ENCODE assay signal across 1 cellular context in genomic region chr6:73523434-73524123, GRCh38.
A peak's percentile ranks its signal among the peaks of the same experiment; 100 is the strongest.
TF ChIP-seq lines count a peak whose summit lies in the region.

No MANE protein-coding gene starts in this region.

TF ChIP-seq in HepG2, 621 proteins besides CTCF, POLR2A, EP300 and RAD21 (continued from another document and continues in another):
- TF ChIP-seq MYC (CRISPR knock-in tag; IDR thresholded peaks at IDR 0.05; ENCODE audit: borderline replicate concordance) (peak; percentile 89), ZNF800 (CRISPR knock-in tag; IDR thresholded peaks at IDR 0.05) (peak; percentile 94), KAT8 (CRISPR knock-in tag; IDR thresholded peaks at IDR 0.05) (peak; percentile 85), MIER3 (CRISPR knock-in tag; IDR thresholded peaks at IDR 0.05; ENCODE audit: borderline replicate concordance) (peak; percentile 12; the same call in 1 of the 2 replicates), ZNF639 (CRISPR knock-in tag; conservative IDR thresholded peaks at IDR 0.05) (peak; percentile 43; the same call in 1 of the 2 replicates), TEF (CRISPR knock-in tag; IDR thresholded peaks at IDR 0.05) (0 out of 2 replicates have a peak, but pooled peaks have one; percentile 26), ZNF543 (CRISPR knock-in tag; IDR thresholded peaks at IDR 0.05) (0 out of 2 replicates have a peak, but pooled peaks have one; percentile 78), MEIS1 (CRISPR knock-in tag; IDR thresholded peaks at IDR 0.05; ENCODE audit: borderline replicate concordance) (no peak), ZNF318 (CRISPR knock-in tag; IDR thresholded peaks at IDR 0.05) (0 out of 2 replicates have a peak, but pooled peaks have one; percentile 25), PATZ1 (CRISPR knock-in tag; IDR thresholded peaks at IDR 0.05) (peak; percentile 83), TAF15 (IDR thresholded peaks at IDR 0.05; ENCODE audit: low read depth, low read length, poor library complexity, severe bottlenecking) (peak; percentile 82), KLF11 (CRISPR knock-in tag; IDR thresholded peaks at IDR 0.05) (peak; percentile 21), ZNF143 (CRISPR knock-in tag; IDR thresholded peaks at IDR 0.05) (0 out of 2 replicates have a peak, but pooled peaks have one; percentile 27), AHR (CRISPR knock-in tag; IDR thresholded peaks at IDR 0.05) (peak; percentile 14; the same call in 1 of the 2 replicates), REL (CRISPR knock-in tag; conservative IDR thresholded peaks at IDR 0.05) (no peak), SP4 (CRISPR knock-in tag; IDR thresholded peaks at IDR 0.05) (peak; percentile 77), ARNT2 (CRISPR knock-in tag; IDR thresholded peaks at IDR 0.05; ENCODE audit: low read depth) (peak; percentile 73; the same call in 1 of the 2 replicates)
- TF ChIP-seq, protein P1, sequence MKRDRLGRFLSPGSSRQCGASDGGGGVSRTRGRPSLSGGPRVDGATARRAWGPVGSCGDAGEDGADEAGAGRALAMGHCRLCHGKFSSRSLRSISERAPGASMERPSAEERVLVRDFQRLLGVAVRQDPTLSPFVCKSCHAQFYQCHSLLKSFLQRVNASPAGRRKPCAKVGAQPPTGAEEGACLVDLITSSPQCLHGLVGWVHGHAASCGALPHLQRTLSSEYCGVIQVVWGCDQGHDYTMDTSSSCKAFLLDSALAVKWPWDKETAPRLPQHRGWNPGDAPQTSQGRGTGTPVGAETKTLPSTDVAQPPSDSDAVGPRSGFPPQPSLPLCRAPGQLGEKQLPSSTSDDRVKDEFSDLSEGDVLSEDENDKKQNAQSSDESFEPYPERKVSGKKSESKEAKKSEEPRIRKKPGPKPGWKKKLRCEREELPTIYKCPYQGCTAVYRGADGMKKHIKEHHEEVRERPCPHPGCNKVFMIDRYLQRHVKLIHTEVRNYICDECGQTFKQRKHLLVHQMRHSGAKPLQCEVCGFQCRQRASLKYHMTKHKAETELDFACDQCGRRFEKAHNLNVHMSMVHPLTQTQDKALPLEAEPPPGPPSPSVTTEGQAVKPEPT (CRISPR knock-in tag; IDR thresholded peaks at IDR 0.05; ENCODE audit: low read depth): peak; percentile 52; the same call in 1 of the 2 replicates
- TF ChIP-seq, protein P2, sequence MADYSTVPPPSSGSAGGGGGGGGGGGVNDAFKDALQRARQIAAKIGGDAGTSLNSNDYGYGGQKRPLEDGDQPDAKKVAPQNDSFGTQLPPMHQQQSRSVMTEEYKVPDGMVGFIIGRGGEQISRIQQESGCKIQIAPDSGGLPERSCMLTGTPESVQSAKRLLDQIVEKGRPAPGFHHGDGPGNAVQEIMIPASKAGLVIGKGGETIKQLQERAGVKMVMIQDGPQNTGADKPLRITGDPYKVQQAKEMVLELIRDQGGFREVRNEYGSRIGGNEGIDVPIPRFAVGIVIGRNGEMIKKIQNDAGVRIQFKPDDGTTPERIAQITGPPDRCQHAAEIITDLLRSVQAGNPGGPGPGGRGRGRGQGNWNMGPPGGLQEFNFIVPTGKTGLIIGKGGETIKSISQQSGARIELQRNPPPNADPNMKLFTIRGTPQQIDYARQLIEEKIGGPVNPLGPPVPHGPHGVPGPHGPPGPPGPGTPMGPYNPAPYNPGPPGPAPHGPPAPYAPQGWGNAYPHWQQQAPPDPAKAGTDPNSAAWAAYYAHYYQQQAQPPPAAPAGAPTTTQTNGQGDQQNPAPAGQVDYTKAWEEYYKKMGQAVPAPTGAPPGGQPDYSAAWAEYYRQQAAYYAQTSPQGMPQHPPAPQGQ (CRISPR knock-in tag; IDR thresholded peaks at IDR 0.05; ENCODE audit: borderline replicate concordance): no peak
- TF ChIP-seq, protein P3, sequence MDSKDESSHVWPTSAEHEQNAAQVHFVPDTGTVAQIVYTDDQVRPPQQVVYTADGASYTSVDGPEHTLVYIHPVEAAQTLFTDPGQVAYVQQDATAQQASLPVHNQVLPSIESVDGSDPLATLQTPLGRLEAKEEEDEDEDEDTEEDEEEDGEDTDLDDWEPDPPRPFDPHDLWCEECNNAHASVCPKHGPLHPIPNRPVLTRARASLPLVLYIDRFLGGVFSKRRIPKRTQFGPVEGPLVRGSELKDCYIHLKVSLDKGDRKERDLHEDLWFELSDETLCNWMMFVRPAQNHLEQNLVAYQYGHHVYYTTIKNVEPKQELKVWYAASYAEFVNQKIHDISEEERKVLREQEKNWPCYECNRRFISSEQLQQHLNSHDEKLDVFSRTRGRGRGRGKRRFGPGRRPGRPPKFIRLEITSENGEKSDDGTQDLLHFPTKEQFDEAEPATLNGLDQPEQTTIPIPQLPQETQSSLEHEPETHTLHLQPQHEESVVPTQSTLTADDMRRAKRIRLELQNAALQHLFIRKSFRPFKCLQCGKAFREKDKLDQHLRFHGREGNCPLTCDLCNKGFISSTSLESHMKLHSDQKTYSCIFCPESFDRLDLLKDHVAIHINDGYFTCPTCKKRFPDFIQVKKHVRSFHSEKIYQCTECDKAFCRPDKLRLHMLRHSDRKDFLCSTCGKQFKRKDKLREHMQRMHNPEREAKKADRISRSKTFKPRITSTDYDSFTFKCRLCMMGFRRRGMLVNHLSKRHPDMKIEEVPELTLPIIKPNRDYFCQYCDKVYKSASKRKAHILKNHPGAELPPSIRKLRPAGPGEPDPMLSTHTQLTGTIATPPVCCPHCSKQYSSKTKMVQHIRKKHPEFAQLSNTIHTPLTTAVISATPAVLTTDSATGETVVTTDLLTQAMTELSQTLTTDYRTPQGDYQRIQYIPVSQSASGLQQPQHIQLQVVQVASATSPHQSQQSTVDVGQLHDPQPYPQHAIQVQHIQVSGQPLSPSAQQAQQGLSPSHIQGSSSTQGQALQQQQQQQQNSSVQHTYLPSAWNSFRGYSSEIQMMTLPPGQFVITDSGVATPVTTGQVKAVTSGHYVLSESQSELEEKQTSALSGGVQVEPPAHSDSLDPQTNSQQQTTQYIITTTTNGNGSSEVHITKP (CRISPR knock-in tag; IDR thresholded peaks at IDR 0.05; ENCODE audit: low read depth): 0 out of 2 replicates have a peak, but pooled peaks have one; percentile 5
- TF ChIP-seq, protein P4, sequence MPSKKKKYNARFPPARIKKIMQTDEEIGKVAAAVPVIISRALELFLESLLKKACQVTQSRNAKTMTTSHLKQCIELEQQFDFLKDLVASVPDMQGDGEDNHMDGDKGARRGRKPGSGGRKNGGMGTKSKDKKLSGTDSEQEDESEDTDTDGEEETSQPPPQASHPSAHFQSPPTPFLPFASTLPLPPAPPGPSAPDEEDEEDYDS (CRISPR knock-in tag; IDR thresholded peaks at IDR 0.05): peak; percentile 52; the same call in 1 of the 2 replicates
